Comparison of ENCODE assay signal across 14 cellular contexts in genomic region chr10:35353805-35354204, GRCh38. TPM values are rescaled to one million over a fixed set of nuclear protein-coding genes. Genes with fewer than 3 reads are reported as not detected.
DNase-seq lines count a peak whose midpoint lies in the region; ATAC-seq and TF ChIP-seq lines count a peak whose summit lies in the region.
"Had no signal": no experiment of that assay in that cellular context is flagged by ENCODE, and none has a peak within 500 bp of the region (broad histone marks: within the 10 kb centered on the region; RNA-seq: fewer than 3 reads in every experiment).

No MANE protein-coding gene starts in this region.

- H3K9me3 Mint-ChIP-seq in activated T-helper 2 cell treated with anti-CD3 and anti-CD28 coated beads, Interferon-gamma antibody, Interleukin-2, Interleukin-4, amounts not matched to agents 10 μg/mL and 5 μg/mL and 100 μg/mL, durations not matched to agents 14 hours and 24 hours and 36 hours: no peaks in the 10 kb centered on the region
- no peaks in the 10 kb centered on the region for H3K9me3 Mint-ChIP-seq in stimulated activated effector memory CD8-positive, alpha-beta T cell treated with anti-CD3 and anti-CD28 coated beads, Interleukin-12 subunit alpha, Interleukin-12 subunit beta, amount 100 ng/mL, for 72 hours
- H3K9me3 Mint-ChIP-seq: H9 had no signal

- in situ Hi-C loops in HAP-1 (cut with MboI; ENCODE audit: low sequenced_read_pairs): no loop called here

- no peak for TF ChIP-seq POLR2A in heart left ventricle (IDR thresholded peaks at IDR 0.05)

- no peak overlapping the region for H2BK15ac ChIP-seq in mesendoderm (replicated peaks; ENCODE audit: low read depth)

- H3K18ac ChIP-seq in mesendoderm (ENCODE audit: low read length): no peak overlapping the region

- H3K79me1 ChIP-seq in mesendoderm (ENCODE audit: low read length): peaks cover 36% of the 10 kb centered on the region

- H3K27me3 ChIP-seq in heart left ventricle (no peaks in the 10 kb centered on the region), right atrium auricular region (no peaks in the 10 kb centered on the region), HAP-1 (ENCODE audit: low read depth) (no peaks in the 10 kb centered on the region), mesendoderm (ENCODE audit: insufficient read depth, low read length, poor library complexity) (no peaks in the 10 kb centered on the region)

- H3K4me1 ChIP-seq in heart left ventricle (peaks cover 0 to 94% (median 76%) of the 10 kb centered on the region in 12 donors), right atrium auricular region (peaks cover 0 to 52% of the 10 kb centered on the region in 2 donors), HAP-1 (peaks cover 11% of the 10 kb centered on the region), mesendoderm (ENCODE audit: control insufficient read depth, low read depth, low read length) (no peaks in the 10 kb centered on the region)

- H3K4me3 ChIP-seq in heart left ventricle (no peak overlapping the region), right atrium auricular region (no peak overlapping the region), HAP-1 (no peak overlapping the region), mesendoderm (ENCODE audit: low read length) (no peak overlapping the region)

- no peak overlapping the region for H3K9ac ChIP-seq in mesendoderm (ENCODE audit: low read length)

- H3K9me3 ChIP-seq in heart left ventricle (no peaks in the 10 kb centered on the region), right atrium auricular region (no peaks in the 10 kb centered on the region), HAP-1 (no peaks in the 10 kb centered on the region)

- H3K27ac ChIP-seq in heart left ventricle: peak overlapping the region in 1 of 12 donors; percentile 13
- H3K27ac ChIP-seq in right atrium auricular region: no peak overlapping the region
- no peak overlapping the region for H3K27ac ChIP-seq in mesendoderm (ENCODE audit: low read depth, low read length)

- H2BK120ac ChIP-seq in mesendoderm (ENCODE audit: low read depth, low read length): no peak overlapping the region

- peaks cover 53% of the 10 kb centered on the region for H3K79me2 ChIP-seq in mesendoderm (ENCODE audit: control insufficient read depth, insufficient read depth, low read length)

- no peak overlapping the region for H2AK5ac ChIP-seq in mesendoderm (ENCODE audit: low read length)

- H4K8ac ChIP-seq in mesendoderm (ENCODE audit: low read depth, low read length): no peak overlapping the region

- peak in 3 of 4 donors; percentile 23 to 50 (median 34) for ATAC-seq in heart left ventricle
- peak; percentile 36 for ATAC-seq in HG03039 (IDR thresholded peaks at IDR 0.05; ENCODE audit: unreplicated experiment)
- ATAC-seq in stimulated activated effector memory CD8-positive, alpha-beta T cell treated with anti-CD3 and anti-CD28 coated beads, Interleukin-12 subunit alpha, Interleukin-12 subunit beta, amount 100 ng/mL, for 72 hours: no peak

- H3K27ac Mint-ChIP-seq in activated T-helper 2 cell treated with anti-CD3 and anti-CD28 coated beads, Interferon-gamma antibody, Interleukin-2, Interleukin-4, amounts not matched to agents 10 μg/mL and 5 μg/mL and 100 μg/mL, durations not matched to agents 14 hours and 24 hours and 36 hours: peak overlapping the region; percentile 39
- peak overlapping the region; percentile 14 for H3K27ac Mint-ChIP-seq in stimulated activated effector memory CD8-positive, alpha-beta T cell treated with anti-CD3 and anti-CD28 coated beads, Interleukin-12 subunit alpha, Interleukin-12 subunit beta, amount 100 ng/mL, for 72 hours
- H3K27ac Mint-ChIP-seq: type B pancreatic cell had no signal

- no peak overlapping the region for H3K4ac ChIP-seq in mesendoderm (ENCODE audit: low read depth, low read length)

- H3K36me3 ChIP-seq in heart left ventricle: no peaks in the 10 kb centered on the region
- H3K36me3 ChIP-seq in right atrium auricular region: no peaks in the 10 kb centered on the region
- no peaks in the 10 kb centered on the region for H3K36me3 ChIP-seq in HAP-1 (replicated peaks)
- H3K36me3 ChIP-seq in mesendoderm (ENCODE audit: control insufficient read depth, insufficient read depth, low read length): no peaks in the 10 kb centered on the region

- H2BK5ac ChIP-seq in mesendoderm (ENCODE audit: low read length): no peak overlapping the region

- H3K4me2 ChIP-seq in mesendoderm (ENCODE audit: low read length): no peak overlapping the region

- no peak for TF ChIP-seq CTCF in heart left ventricle (IDR thresholded peaks at IDR 0.05)
- no peak for TF ChIP-seq CTCF in right atrium auricular region (IDR thresholded peaks at IDR 0.05)

- no peaks in the 10 kb centered on the region for H3K36me3 Mint-ChIP-seq in activated T-helper 2 cell treated with anti-CD3 and anti-CD28 coated beads, Interferon-gamma antibody, Interleukin-2, Interleukin-4, amounts not matched to agents 10 μg/mL and 5 μg/mL and 100 μg/mL, durations not matched to agents 14 hours and 24 hours and 36 hours (ENCODE audit: low read depth)
- H3K36me3 Mint-ChIP-seq in stimulated activated effector memory CD8-positive, alpha-beta T cell treated with anti-CD3 and anti-CD28 coated beads, Interleukin-12 subunit alpha, Interleukin-12 subunit beta, amount 100 ng/mL, for 72 hours: no peaks in the 10 kb centered on the region

- DNase-seq in heart left ventricle: no peak
- DNase-seq in right atrium auricular region (ENCODE audit: low spot score): no peak
- no peak for DNase-seq in activated T-helper 2 cell treated with anti-CD3 and anti-CD28 coated beads, Interferon-gamma antibody, Interleukin-2, Interleukin-4, amounts not matched to agents 10 μg/mL and 5 μg/mL and 100 μg/mL, durations not matched to agents 14 hours and 24 hours and 36 hours (ENCODE audit: low spot score)
- no peak for DNase-seq in stimulated activated effector memory CD8-positive, alpha-beta T cell treated with anti-CD3 and anti-CD28 coated beads, Interleukin-12 subunit alpha, Interleukin-12 subunit beta, amount 100 ng/mL, for 72 hours (ENCODE audit: low spot score in 2 of 2)
- no peak for DNase-seq in NCI-H345 treated with DMSO at 0.1 percent for 48 hours (lab: John Stamatoyannopoulos, UW; ENCODE audit: unreplicated experiment)
- no peak for DNase-seq in HAP-1 (ENCODE audit: low spot score in 2 of 2)
- no peak for DNase-seq in mesendoderm
- DNase-seq: activated T-cell treated with anti-CD3 and anti-CD28 coated beads, Interleukin-2, amount 50 U/mL, for 48 hours; DMS79; H9; NCI-H1048; NCI-H510A had no signal

- peaks cover 72% of the 10 kb centered on the region for H3K4me1 Mint-ChIP-seq in activated T-helper 2 cell treated with anti-CD3 and anti-CD28 coated beads, Interferon-gamma antibody, Interleukin-2, Interleukin-4, amounts not matched to agents 10 μg/mL and 5 μg/mL and 100 μg/mL, durations not matched to agents 14 hours and 24 hours and 36 hours (ENCODE audit: low read depth)
- peaks cover 95% of the 10 kb centered on the region for H3K4me1 Mint-ChIP-seq in stimulated activated effector memory CD8-positive, alpha-beta T cell treated with anti-CD3 and anti-CD28 coated beads, Interleukin-12 subunit alpha, Interleukin-12 subunit beta, amount 100 ng/mL, for 72 hours

- 23 to 50% (median 45%) methylated on average over 1 of the region's 1 CpG for WGBS in heart left ventricle, 4 donors
- no CpG with 5 or more reads among the region's 1 CpG for WGBS in mesendoderm (ENCODE audit: extremely low coverage, insufficient coverage, low lambda C conversion rate)

- no peaks in the 10 kb centered on the region for H3K27me3 Mint-ChIP-seq in activated T-helper 2 cell treated with anti-CD3 and anti-CD28 coated beads, Interferon-gamma antibody, Interleukin-2, Interleukin-4, amounts not matched to agents 10 μg/mL and 5 μg/mL and 100 μg/mL, durations not matched to agents 14 hours and 24 hours and 36 hours (ENCODE audit: low read depth)
- H3K27me3 Mint-ChIP-seq: type B pancreatic cell had no signal

- H3K4me3 Mint-ChIP-seq in activated T-helper 2 cell treated with anti-CD3 and anti-CD28 coated beads, Interferon-gamma antibody, Interleukin-2, Interleukin-4, amounts not matched to agents 10 μg/mL and 5 μg/mL and 100 μg/mL, durations not matched to agents 14 hours and 24 hours and 36 hours (ENCODE audit: low read depth): no peak overlapping the region
- H3K4me3 Mint-ChIP-seq in stimulated activated effector memory CD8-positive, alpha-beta T cell treated with anti-CD3 and anti-CD28 coated beads, Interleukin-12 subunit alpha, Interleukin-12 subunit beta, amount 100 ng/mL, for 72 hours: no peak overlapping the region
- H3K4me3 Mint-ChIP-seq: H9, type B pancreatic cell had no signal

- H4K5ac ChIP-seq in mesendoderm (ENCODE audit: low read length): no peak overlapping the region

- no peak overlapping the region for H3K23ac ChIP-seq in mesendoderm (ENCODE audit: low read length)

- intact Hi-C loops in heart left ventricle (cut with DNase I): no loop called here
- intact Hi-C loops in activated T-helper 2 cell treated with anti-CD3 and anti-CD28 coated beads, Interferon-gamma antibody, Interleukin-2, Interleukin-4, amounts not matched to agents 10 μg/mL and 5 μg/mL and 100 μg/mL, durations not matched to agents 14 hours and 24 hours and 36 hours (cut with micrococcal nuclease): no loop called here

- H3K56ac ChIP-seq in mesendoderm (ENCODE audit: low read length): no peak overlapping the region

RNA-seq across cellular contexts. Expression of gene CCNY, which starts 17.5 kb away (rescaled TPM):
- 100 to 1,000 TPM in 1 of 9 donors, 10 to 100 TPM in 8; 39.7 to 106 (median 81.6) TPM for total RNA-seq in heart left ventricle
- 10 to 100 TPM; 26.4 to 38.6 TPM for polyA plus RNA-seq in heart left ventricle
- total RNA-seq in right atrium auricular region: 10 to 100 TPM; 35.6 to 58.1 TPM
- 60.4 and 67.1 TPM in 2 replicates for total RNA-seq in activated T-helper 2 cell treated with anti-CD3 and anti-CD28 coated beads, Interferon-gamma antibody, Interleukin-2, Interleukin-4, amounts not matched to agents 10 μg/mL and 5 μg/mL and 100 μg/mL, durations not matched to agents 14 hours and 24 hours and 36 hours
- polyA plus RNA-seq in mesendoderm (2013, experiment 1 of 2): 36.6 TPM
- polyA plus RNA-seq in mesendoderm (2013, experiment 2 of 2): 36.9 TPM
